18 cellular contexts compared by ENCODE assay signal in genomic region chr15:69493406-69493805, GRCh38. TPM values are rescaled to one million over a fixed set of nuclear protein-coding genes. Genes with fewer than 3 reads are reported as not detected.
DNase-seq lines count a peak whose midpoint lies in the region; ATAC-seq and TF ChIP-seq lines count a peak whose summit lies in the region.
"Had no signal": no experiment of that assay in that cellular context is flagged by ENCODE, and none has a peak within 500 bp of the region (broad histone marks: within the 10 kb centered on the region; RNA-seq: fewer than 3 reads in every experiment).

No MANE protein-coding gene starts in this region.

- H3K27me3 Mint-ChIP-seq in glutamatergic neuron (ENCODE audit: unreplicated experiment) (peaks cover 6% of the 10 kb centered on the region), T-cell (peaks cover 4 to 6% of the 10 kb centered on the region in 2 donors), natural killer cell (ENCODE audit: low read depth in 2 of 2) (peaks cover 0 to 2% of the 10 kb centered on the region in 2 donors)

- CTCF ChIA-PET in A673 (lab: Charles Lee) (no interaction called here), T-cell (lab: Charles Lee) (interaction anchor here (0.6 kb wide), 2 partner anchors 13 to 1279 kb away, joined by 6 to 8 read pairs; no protein-coding TSS in a partner anchor)

- no peaks in the 10 kb centered on the region for H3K4me1 ChIP-seq in RWPE2 (ENCODE audit: insufficient read depth, poor library complexity, severe bottlenecking)
- peaks cover 5% of the 10 kb centered on the region for H3K4me1 ChIP-seq in rectal smooth muscle tissue (ENCODE audit: control insufficient read depth, insufficient read depth, low read length)
- H3K4me1 ChIP-seq in A673 (ENCODE audit: insufficient read depth, low read length, poor library complexity, severe bottlenecking) = no peaks in the 10 kb centered on the region
- H3K4me1 ChIP-seq: BLaER1, Caco-2 had no signal

- H3K27ac ChIP-seq in RWPE2 (ENCODE audit: poor library complexity, severe bottlenecking) = no peak overlapping the region
- peak overlapping the region; percentile 7 for H3K27ac ChIP-seq in rectal smooth muscle tissue (ENCODE audit: low read depth, low read length)
- no peak overlapping the region for H3K27ac ChIP-seq in A673 (ENCODE audit: low read depth, low read length, poor library complexity, severe bottlenecking)
- H3K27ac ChIP-seq: 22Rv1, BLaER1 had no signal

- TF ChIP-seq CTCF in RWPE2 (IDR thresholded peaks at IDR 0.05; ENCODE audit: poor library complexity, severe bottlenecking) (no peak), glutamatergic neuron (IDR thresholded peaks at IDR 0.05; ENCODE audit: partially characterized antibody, unreplicated experiment) (no peak), A673 (conservative IDR thresholded peaks at IDR 0.05; ENCODE audit: low read depth, low read length) (no peak), natural killer cell (IDR thresholded peaks at IDR 0.05) (no peak)

- H3K9me3 Mint-ChIP-seq in glutamatergic neuron (ENCODE audit: unreplicated experiment) (peaks cover 7% of the 10 kb centered on the region), T-cell (peaks cover 0 to 8% (median 3%) of the 10 kb centered on the region in 3 donors), natural killer cell (no peaks in the 10 kb centered on the region)

- H3K27me3 ChIP-seq in RWPE2 (ENCODE audit: insufficient read depth, poor library complexity, severe bottlenecking) = no peaks in the 10 kb centered on the region
- no peaks in the 10 kb centered on the region for H3K27me3 ChIP-seq in rectal smooth muscle tissue (ENCODE audit: control insufficient read depth, insufficient read depth, low read length)
- H3K27me3 ChIP-seq in A673 (replicated peaks; ENCODE audit: insufficient read depth, low read depth, low read length, poor library complexity) = no peaks in the 10 kb centered on the region
- H3K27me3 ChIP-seq: BLaER1 had no signal

- H3K4me3 ChIP-seq in RWPE2 (ENCODE audit: severe bottlenecking) (no peak overlapping the region), rectal smooth muscle tissue (ENCODE audit: low read length) (no peak overlapping the region), A673 (ENCODE audit: low read depth, low read length, poor library complexity, severe bottlenecking) (no peak overlapping the region)
- H3K4me3 ChIP-seq: BLaER1, GM12878, HAP-1 had no signal

- H3K27ac Mint-ChIP-seq in glutamatergic neuron (ENCODE audit: unreplicated experiment) = peak overlapping the region; percentile 81
- no peak overlapping the region for H3K27ac Mint-ChIP-seq in T-cell
- H3K27ac Mint-ChIP-seq in natural killer cell = no peak overlapping the region
- H3K27ac Mint-ChIP-seq: CD8-positive, alpha-beta memory T cell; HFFc6 had no signal

- DNase-seq in DMS 273 (lab: John Stamatoyannopoulos, UW; ENCODE audit: unreplicated experiment) (peak; percentile 11), DMS 273 treated with DMSO at 0.1 percent for 48 hours (lab: John Stamatoyannopoulos, UW) (no peak), RWPE2 (ENCODE audit: low spot score) (peak; percentile 32), glutamatergic neuron (peak; percentile 66), A673 (ENCODE audit: low spot score) (no peak), T-cell (no peak), natural killer cell (no peak)
- DNase-seq: AML-193; Caco-2; CD8-positive, alpha-beta memory T cell; GOT3; HFFc6; IMR-90 had no signal

- H3K4me3 Mint-ChIP-seq in glutamatergic neuron (ENCODE audit: unreplicated experiment) (peak overlapping the region; percentile 55), T-cell (no peak overlapping the region), natural killer cell (no peak overlapping the region)
- H3K4me3 Mint-ChIP-seq: CD8-positive, alpha-beta memory T cell; HFFc6 had no signal

- H3K4me1 Mint-ChIP-seq in glutamatergic neuron (ENCODE audit: low read depth, unreplicated experiment) (peaks cover 13% of the 10 kb centered on the region), T-cell (no peaks in the 10 kb centered on the region), natural killer cell (peaks cover 49 to 52% of the 10 kb centered on the region in 2 donors)

- no TSS peak for BruUV-seq in A673 (replicated peaks; lab: Mats Ljungman, UMichigan)

- H3K9me3 ChIP-seq in RWPE2 (ENCODE audit: severe bottlenecking) (no peaks in the 10 kb centered on the region), A673 (ENCODE audit: low read depth, low read length, poor library complexity, severe bottlenecking) (no peaks in the 10 kb centered on the region)
- H3K9me3 ChIP-seq: Caco-2, HAP-1 had no signal

- H3K36me3 ChIP-seq in RWPE2 (ENCODE audit: low read depth) (no peaks in the 10 kb centered on the region), rectal smooth muscle tissue (ENCODE audit: control insufficient read depth, insufficient read depth, low read length) (no peaks in the 10 kb centered on the region), A673 (ENCODE audit: insufficient read depth, low read length, poor library complexity, severe bottlenecking) (no peaks in the 10 kb centered on the region)
- H3K36me3 ChIP-seq: BLaER1, HAP-1 had no signal

- no peak overlapping the region for H3K9ac ChIP-seq in rectal smooth muscle tissue (ENCODE audit: low read length)
- H3K9ac ChIP-seq: BLaER1 had no signal

- no peak for ATAC-seq in RWPE2 (ENCODE audit: low read depth)
- no peak for ATAC-seq in T-cell (replicated peaks in 1 of 4)
- ATAC-seq in natural killer cell = no peak
- ATAC-seq: GM12878 had no signal

- intact Hi-C loops in A673 (cut with micrococcal nuclease; ENCODE audit: unreplicated experiment) (no loop called here), natural killer cell (cut with micrococcal nuclease) (loop anchor here (10.0 kb wide), 1 partner anchor 221 kb away; no protein-coding TSS in a partner anchor)

- H3K36me3 Mint-ChIP-seq in glutamatergic neuron (ENCODE audit: unreplicated experiment) (peaks cover 15% of the 10 kb centered on the region), T-cell (peaks cover 3% of the 10 kb centered on the region), natural killer cell (no peaks in the 10 kb centered on the region)

- POLR2A ChIA-PET in A673 (lab: Charles Lee; ENCODE audit: low non-redundant PET) = no interaction called here
- POLR2A ChIA-PET in T-cell (lab: Charles Lee) = no interaction called here

RNA-seq across cellular contexts. Expression of gene RPLP1, which starts 40.8 kb away (rescaled TPM):
- total RNA-seq in glutamatergic neuron (ENCODE audit: unreplicated experiment) (572 TPM), A673 (2021) (1,496 and 1,613 TPM in 2 replicates), T-cell (1,000 to 10,000 TPM; 1,904 to 4,142 (median 3,956) TPM), natural killer cell (1,000 to 10,000 TPM in 1 of 3 donors, 100 to 1,000 TPM in 2; 895 to 1,167 (median 974) TPM)

Comparison
In these comparisons a context has a peak if more than half of its experiments do, and no peak if none do; other contexts are left out.
1. DNase-seq: peak in DMS 273 (single experiment), RWPE2 (single experiment) and glutamatergic neuron (single experiment); none in DMS 273 treated with DMSO at 0.1 percent for 48 hours (single experiment), A673 (single experiment), T-cell (0 of 34) and natural killer cell (single experiment).